In the genomic region with DNA sequence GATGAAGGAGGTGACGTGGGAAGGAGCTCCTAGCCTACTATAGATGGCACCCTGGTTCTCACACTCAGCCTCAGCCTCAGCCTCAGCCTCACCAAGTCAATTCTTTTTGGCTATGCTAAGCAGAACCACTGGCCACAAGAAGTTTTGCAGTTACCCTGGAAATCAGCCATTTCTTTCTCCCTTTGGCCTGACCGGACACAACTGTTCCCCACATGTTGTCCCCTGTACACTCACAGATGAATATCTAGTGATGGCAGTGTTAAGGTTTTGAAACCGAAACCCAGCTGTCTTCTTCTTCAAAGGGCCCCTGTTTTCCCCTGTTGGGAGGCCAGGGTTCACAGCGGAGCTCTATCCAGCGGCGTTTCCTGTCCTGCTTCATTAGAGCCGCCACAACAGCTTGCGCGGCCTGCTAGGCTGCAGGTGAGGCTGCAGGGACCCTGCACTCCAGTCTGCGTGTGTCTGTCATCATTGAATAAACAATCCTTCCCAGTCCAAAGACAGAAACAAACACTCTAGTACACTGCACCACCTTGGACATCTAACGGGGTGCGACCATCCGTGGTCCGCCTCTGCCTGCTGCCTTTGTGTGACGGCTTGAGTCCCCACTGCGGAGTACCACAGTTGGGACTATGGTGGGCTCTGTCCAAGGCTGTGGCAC, we compare ENCODE assay signal across 9 cellular contexts.
A peak's percentile ranks its signal among the peaks of the same experiment; 100 is the strongest.
DNase-seq lines count a peak whose midpoint lies in the region; ATAC-seq and TF ChIP-seq lines count a peak whose summit lies in the region.
"Had no signal": no experiment of that assay in that cellular context is flagged by ENCODE, and none has a peak within 500 bp of the region (broad histone marks: within the 10 kb centered on the region; RNA-seq: fewer than 3 reads in every experiment).

No MANE protein-coding gene starts in this region.

- intact Hi-C loops in CD4-positive, alpha-beta T cell (cut with DNase I, micrococcal nuclease): no loop called here

- H3K9me3 ChIP-seq in CD4-positive, alpha-beta T cell (ENCODE audit: control insufficient read depth, low read length): no peaks in the 10 kb centered on the region

- H3K9me3 Mint-ChIP-seq in CD4-positive, alpha-beta T cell: no peaks in the 10 kb centered on the region

- H3K4me3 Mint-ChIP-seq in CD4-positive, alpha-beta T cell: no peak overlapping the region
- H3K4me3 Mint-ChIP-seq: T-helper 1 cell treated with Interleukin-12 subunit alpha and Interleukin-12 subunit beta and Interleukin-4 antibody, amounts not matched to agents 30 μg/mL and 1 μg/mL, for 36 hours had no signal

- no peak overlapping the region for H3K27ac Mint-ChIP-seq in CD4-positive, alpha-beta T cell
- H3K27ac Mint-ChIP-seq: T-helper 1 cell treated with Interleukin-12 subunit alpha and Interleukin-12 subunit beta and Interleukin-4 antibody, amounts not matched to agents 30 μg/mL and 1 μg/mL, for 36 hours had no signal

- TF ChIP-seq CTCF in foreskin fibroblast (IDR thresholded peaks at IDR 0.05; ENCODE audit: low read depth, low read length): no peak
- TF ChIP-seq CTCF in CD4-positive, alpha-beta T cell (IDR thresholded peaks at IDR 0.05): no peak

- H3K27ac ChIP-seq in CD4-positive, alpha-beta T cell (ENCODE audit: low read depth, low read length): no peak overlapping the region

- DNase-seq in NCI-H1092 treated with DMSO at 0.1 percent for 48 hours (lab: John Stamatoyannopoulos, UW) (peak; percentile 13), NCI-H1092 (lab: John Stamatoyannopoulos, UW) (no peak), foreskin fibroblast (peak; percentile 63 to 79), D341Med (ENCODE audit: low spot score) (no peak), hippocampal formation (lab: John Stamatoyannopoulos, UW) (no peak)
- no peak for DNase-seq in CD4-positive, alpha-beta T cell

- CTCF ChIA-PET in CD4-positive, alpha-beta T cell (lab: Charles Lee): no interaction called here

- no peaks in the 10 kb centered on the region for H3K27me3 Mint-ChIP-seq in CD4-positive, alpha-beta T cell

- peaks cover 53% of the 10 kb centered on the region for H3K36me3 Mint-ChIP-seq in CD4-positive, alpha-beta T cell (ENCODE audit: low read depth)

- POLR2A ChIA-PET in CD4-positive, alpha-beta T cell (lab: Charles Lee): no interaction called here

- peaks cover 25% of the 10 kb centered on the region for H3K4me1 Mint-ChIP-seq in CD4-positive, alpha-beta T cell (ENCODE audit: low read depth)

- peak overlapping the region; percentile 6 to 46 for H3K4me3 ChIP-seq in foreskin fibroblast (ENCODE audit: low read depth in 1 of 2, low read length in 2 of 2)

- no peaks in the 10 kb centered on the region for H3K27me3 ChIP-seq in CD4-positive, alpha-beta T cell (ENCODE audit: control insufficient read depth, insufficient read depth, low read length)

- ATAC-seq in GM21515 (IDR thresholded peaks at IDR 0.05; ENCODE audit: unreplicated experiment) (peak; percentile 96), HG03571 (IDR thresholded peaks at IDR 0.05; ENCODE audit: unreplicated experiment) (peak; percentile 95)
- ATAC-seq in CD4-positive, alpha-beta T cell (ENCODE audit: poor library complexity): no peak

Comparison
In these comparisons a context has a peak if more than half of its experiments do, and no peak if none do; other contexts are left out.
1. DNase-seq: peak in NCI-H1092 treated with DMSO at 0.1 percent for 48 hours (single experiment) and foreskin fibroblast (2 of 2); none in NCI-H1092 (single experiment), D341Med (single experiment), hippocampal formation (0 of 2) and CD4-positive, alpha-beta T cell (0 of 10).